ENCODE assay signal across 25 cellular contexts in genomic region chr20:8196096-8196495, GRCh38.
"Had no signal": no experiment of that assay in that cellular context is flagged by ENCODE, and none has a peak within 500 bp of the region (broad histone marks: within the 10 kb centered on the region; RNA-seq: fewer than 3 reads in every experiment).

No MANE protein-coding gene starts in this region.

- H3K27me3 ChIP-seq: foreskin keratinocyte, gastroesophageal sphincter, heart right ventricle, left lung, neural progenitor cell, right atrium auricular region, sigmoid colon, testis, tibial artery had no signal

- H3K4me1 ChIP-seq: foreskin keratinocyte, heart right ventricle, left lung, neural progenitor cell, prostate gland, right atrium auricular region, sigmoid colon, testis, tibial artery had no signal

- H3K4me3 Mint-ChIP-seq: effector memory CD8-positive, alpha-beta T cell; naive thymus-derived CD4-positive, alpha-beta T cell; nephron; neural progenitor cell; stimulated activated memory B cell treated with anti-CD40 and anti-IgM and Interleukin-4, amounts not matched to agents 10 μg/mL and 1 μg/mL and 100 μg/mL, for 72 hours; type B pancreatic cell had no signal

- H3K36me3 Mint-ChIP-seq: stimulated activated memory B cell treated with anti-CD40 and anti-IgM and Interleukin-4, amounts not matched to agents 10 μg/mL and 1 μg/mL and 100 μg/mL, for 72 hours had no signal

- H3K4me1 Mint-ChIP-seq: naive thymus-derived CD4-positive, alpha-beta T cell; nephron; neural progenitor cell; stimulated activated memory B cell treated with anti-CD40 and anti-IgM and Interleukin-4, amounts not matched to agents 10 μg/mL and 1 μg/mL and 100 μg/mL, for 72 hours had no signal

- H3K27ac ChIP-seq: foreskin keratinocyte, heart right ventricle, left lung, neural progenitor cell, prostate gland, right atrium auricular region, testis, tibial artery had no signal

- H3K27me3 Mint-ChIP-seq: effector memory CD8-positive, alpha-beta T cell; stimulated activated memory B cell treated with anti-CD40 and anti-IgM and Interleukin-4, amounts not matched to agents 10 μg/mL and 1 μg/mL and 100 μg/mL, for 72 hours; type B pancreatic cell had no signal

- H3K9me3 ChIP-seq: prostate gland, testis, tibial artery had no signal

- H3K9ac ChIP-seq: neural progenitor cell had no signal

- H3K36me3 ChIP-seq: gastroesophageal sphincter, left lung, neural progenitor cell, prostate gland, right atrium auricular region, sigmoid colon, tibial artery had no signal

- H3K27ac Mint-ChIP-seq: effector memory CD8-positive, alpha-beta T cell; naive thymus-derived CD4-positive, alpha-beta T cell; nephron; neural progenitor cell; stimulated activated memory B cell treated with anti-CD40 and anti-IgM and Interleukin-4, amounts not matched to agents 10 μg/mL and 1 μg/mL and 100 μg/mL, for 72 hours; type B pancreatic cell had no signal

- H3K4me3 ChIP-seq: gastroesophageal sphincter, heart right ventricle, left lung, neural progenitor cell, prostate gland, right atrium auricular region, sigmoid colon, testis, tibial artery had no signal

- DNase-seq: cerebellar nuclear complex; cortex of kidney; effector memory CD8-positive, alpha-beta T cell; foreskin keratinocyte; glutamatergic neuron; heart right ventricle; hippocampal formation; left cardiac atrium; left lung; mesenchymal stem cell; midbrain; naive thymus-derived CD4-positive, alpha-beta T cell; sigmoid colon; stimulated activated CD4-positive, alpha-beta T cell treated with anti-CD3 and anti-CD28 coated beads, Interleukin-4, amount 100 ng/mL, for 4 hours; stimulated activated naive CD8-positive, alpha-beta T cell treated with anti-CD3 and anti-CD28 coated beads, Interleukin-15, Interleukin-2, amounts not matched to agents 100 U/mL and 50 U/mL, for 24 hours; substantia nigra; testis; tibial artery had no signal

- ATAC-seq: effector memory CD8-positive, alpha-beta T cell; foreskin keratinocyte; gastroesophageal sphincter; heart right ventricle; left cardiac atrium; left lung; naive thymus-derived CD4-positive, alpha-beta T cell; stimulated activated memory B cell treated with anti-CD40 and anti-IgM and Interleukin-4, amounts not matched to agents 10 μg/mL and 1 μg/mL and 100 μg/mL, for 72 hours; stimulated activated naive CD8-positive, alpha-beta T cell treated with anti-CD3 and anti-CD28 coated beads, Interleukin-15, Interleukin-2, amounts not matched to agents 100 U/mL and 50 U/mL, for 24 hours had no signal
